ENCODE assay signal across 8 cellular contexts in the genomic region with DNA sequence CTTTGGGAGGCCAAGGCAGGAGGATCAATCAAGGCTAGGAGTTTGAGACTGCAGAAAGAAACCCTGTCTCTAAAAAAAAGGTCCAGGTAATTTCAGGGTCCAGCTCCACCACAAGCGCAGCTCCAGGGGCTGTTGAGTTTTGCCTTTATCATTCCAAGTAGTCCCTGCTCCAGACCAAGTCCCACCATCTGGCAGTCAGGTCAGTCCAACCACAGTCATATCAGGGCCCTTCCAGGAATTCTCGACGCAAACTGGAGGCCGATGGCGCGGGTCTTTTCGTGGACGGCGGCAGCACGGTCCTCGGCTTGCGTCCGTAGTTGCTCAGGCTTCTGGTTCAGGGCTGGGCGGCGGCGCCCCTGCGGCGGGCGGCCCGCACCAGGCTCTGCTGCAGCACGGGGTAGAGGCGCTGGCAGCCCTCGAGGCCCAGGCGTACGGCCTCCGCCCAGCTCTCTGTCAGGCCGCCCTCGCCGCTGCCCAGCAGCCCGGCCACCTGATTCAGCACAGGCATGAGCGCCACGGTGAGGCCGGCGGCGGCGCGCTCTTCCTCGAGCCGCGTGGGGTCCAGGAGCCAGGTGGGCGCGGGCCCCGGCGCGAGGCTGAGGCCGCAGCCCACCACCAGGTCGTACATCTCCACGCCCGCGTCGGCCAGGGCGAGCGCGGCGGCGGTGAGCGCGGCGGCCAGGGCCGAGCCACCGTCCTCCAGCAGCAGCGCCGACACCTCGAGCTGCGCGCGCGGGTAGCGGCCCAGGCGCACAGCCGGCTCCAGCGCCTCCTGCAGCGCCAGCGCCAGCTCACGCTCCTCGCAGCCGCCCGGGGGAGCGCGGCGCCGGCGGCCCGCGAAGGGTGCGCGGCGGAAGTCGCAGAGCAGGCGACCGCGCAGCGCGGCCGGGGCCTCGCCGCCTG. TPM values are rescaled to one million over a fixed set of nuclear protein-coding genes. Genes with fewer than 3 reads are reported as not detected.
A peak's percentile ranks its signal among the peaks of the same experiment; 100 is the strongest.
DNase-seq lines count a peak whose midpoint lies in the region; ATAC-seq and TF ChIP-seq lines count a peak whose summit lies in the region.

No MANE protein-coding gene starts in this region.

- in situ Hi-C loops in Caki2 (cut with HindIII; ENCODE audit: low pct_unique_long_range_greater_than_20kb, low sequenced_read_pairs): no loop called here

- ATAC-seq in GM19463 (IDR thresholded peaks at IDR 0.05; ENCODE audit: unreplicated experiment) (peak; percentile 44), HG03520 (IDR thresholded peaks at IDR 0.05; ENCODE audit: unreplicated experiment) (peak; percentile 30)
- peak; percentile 75 for ATAC-seq in stimulated activated effector memory CD8-positive, alpha-beta T cell treated with anti-CD3 and anti-CD28 coated beads, Interleukin-12 subunit alpha, Interleukin-12 subunit beta, amount 100 ng/mL, for 72 hours

- peak in 1 of 2 donors; percentile 43 for TF ChIP-seq RAD21 in liver (IDR thresholded peaks at IDR 0.05)

- H3K4me3 Mint-ChIP-seq in T-helper 1 cell treated with Interleukin-12 subunit alpha and Interleukin-12 subunit beta and Interleukin-4 antibody, amounts not matched to agents 30 μg/mL and 1 μg/mL, for 36 hours: peak overlapping the region; percentile 80
- H3K4me3 Mint-ChIP-seq in stimulated activated effector memory CD8-positive, alpha-beta T cell treated with anti-CD3 and anti-CD28 coated beads, Interleukin-12 subunit alpha, Interleukin-12 subunit beta, amount 100 ng/mL, for 72 hours: peak overlapping the region; percentile 82

- peak overlapping the region; percentile 80 for H3K27ac ChIP-seq in colonic mucosa
- peak overlapping the region; percentile 76 to 78 for H3K27ac ChIP-seq in liver (ENCODE audit: low read depth in 1 of 2, low read length in 2 of 2)

- intact Hi-C loops in colonic mucosa (cut with DNase I): loop anchor here (10.0 kb wide), 1 partner anchor 86 kb away; no protein-coding TSS in a partner anchor

- H3K4me1 ChIP-seq in colonic mucosa: peaks cover 6% of the 10 kb centered on the region
- peaks cover 6 to 16% (median 13%) of the 10 kb centered on the region in 4 donors for H3K4me1 ChIP-seq in liver (ENCODE audit: control insufficient read depth in 4 of 4, insufficient read depth in 4 of 4, low read length in 3 of 4)

- no peaks in the 10 kb centered on the region for H3K27me3 Mint-ChIP-seq in T-helper 1 cell treated with Interleukin-12 subunit alpha and Interleukin-12 subunit beta and Interleukin-4 antibody, amounts not matched to agents 30 μg/mL and 1 μg/mL, for 36 hours (ENCODE audit: low read depth)

- H3K9me3 Mint-ChIP-seq in T-helper 1 cell treated with Interleukin-12 subunit alpha and Interleukin-12 subunit beta and Interleukin-4 antibody, amounts not matched to agents 30 μg/mL and 1 μg/mL, for 36 hours: no peaks in the 10 kb centered on the region
- no peaks in the 10 kb centered on the region for H3K9me3 Mint-ChIP-seq in stimulated activated effector memory CD8-positive, alpha-beta T cell treated with anti-CD3 and anti-CD28 coated beads, Interleukin-12 subunit alpha, Interleukin-12 subunit beta, amount 100 ng/mL, for 72 hours

- TF ChIP-seq CTCF in colonic mucosa (IDR thresholded peaks at IDR 0.05): no peak
- no peak for TF ChIP-seq CTCF in liver (IDR thresholded peaks at IDR 0.05; ENCODE audit: low read depth, low read length, missing input control)

- peak overlapping the region; percentile 65 for H3K27ac Mint-ChIP-seq in T-helper 1 cell treated with Interleukin-12 subunit alpha and Interleukin-12 subunit beta and Interleukin-4 antibody, amounts not matched to agents 30 μg/mL and 1 μg/mL, for 36 hours
- H3K27ac Mint-ChIP-seq in stimulated activated effector memory CD8-positive, alpha-beta T cell treated with anti-CD3 and anti-CD28 coated beads, Interleukin-12 subunit alpha, Interleukin-12 subunit beta, amount 100 ng/mL, for 72 hours: peak overlapping the region; percentile 85

- H3K36me3 Mint-ChIP-seq in T-helper 1 cell treated with Interleukin-12 subunit alpha and Interleukin-12 subunit beta and Interleukin-4 antibody, amounts not matched to agents 30 μg/mL and 1 μg/mL, for 36 hours (ENCODE audit: low read depth): peaks cover 22% of the 10 kb centered on the region
- H3K36me3 Mint-ChIP-seq in stimulated activated effector memory CD8-positive, alpha-beta T cell treated with anti-CD3 and anti-CD28 coated beads, Interleukin-12 subunit alpha, Interleukin-12 subunit beta, amount 100 ng/mL, for 72 hours: peaks cover 87% of the 10 kb centered on the region

- under 1% methylated on average over 97 of the region's 97 CpGs for WGBS in liver

- H3K4me3 ChIP-seq in colonic mucosa (peak overlapping the region; percentile 69), liver (ENCODE audit: low read depth in 1 of 3, low read length in 3 of 3) (peak overlapping the region; percentile 49 to 97 (median 84))

- H3K27me3 ChIP-seq in colonic mucosa (no peaks in the 10 kb centered on the region), liver (ENCODE audit: control insufficient read depth in 4 of 4, insufficient read depth in 4 of 4, low read length in 3 of 4) (no peaks in the 10 kb centered on the region)

- DNase-seq in Caki2 (ENCODE audit: low read depth): peak; percentile 73
- DNase-seq in colonic mucosa: peak; percentile 52
- DNase-seq in stimulated activated effector memory CD8-positive, alpha-beta T cell treated with anti-CD3 and anti-CD28 coated beads, Interleukin-12 subunit alpha, Interleukin-12 subunit beta, amount 100 ng/mL, for 72 hours (ENCODE audit: low spot score in 2 of 2): peak; percentile 22 to 74
- no peak for DNase-seq in OCI-M2 (lab: John Stamatoyannopoulos, UW; ENCODE audit: unreplicated experiment)

- no peaks in the 10 kb centered on the region for H3K9me3 ChIP-seq in colonic mucosa
- no peaks in the 10 kb centered on the region for H3K9me3 ChIP-seq in liver (ENCODE audit: control insufficient read depth in 4 of 4, low read length in 3 of 4)

- H3K4me1 Mint-ChIP-seq in T-helper 1 cell treated with Interleukin-12 subunit alpha and Interleukin-12 subunit beta and Interleukin-4 antibody, amounts not matched to agents 30 μg/mL and 1 μg/mL, for 36 hours (ENCODE audit: low read depth): peaks cover 12% of the 10 kb centered on the region
- peaks cover 16% of the 10 kb centered on the region for H3K4me1 Mint-ChIP-seq in stimulated activated effector memory CD8-positive, alpha-beta T cell treated with anti-CD3 and anti-CD28 coated beads, Interleukin-12 subunit alpha, Interleukin-12 subunit beta, amount 100 ng/mL, for 72 hours

- H3K36me3 ChIP-seq in colonic mucosa (peaks cover 6% of the 10 kb centered on the region), liver (ENCODE audit: control insufficient read depth in 4 of 4, insufficient read depth in 3 of 4, low read depth in 1 of 4, low read length in 3 of 4) (peaks cover 23 to 37% (median 26%) of the 10 kb centered on the region in 4 donors)

- H3K9ac ChIP-seq in colonic mucosa (ENCODE audit: low read depth in 2 of 2, low read length in 2 of 2): peak overlapping the region; percentile 71 to 81
- peak overlapping the region; percentile 66 to 71 for H3K9ac ChIP-seq in liver (ENCODE audit: low read depth in 1 of 2, low read length in 2 of 2)

TF ChIP-seq in liver, 16 proteins besides CTCF, POLR2A, EP300 and RAD21 (continues in another document):
- TF ChIP-seq FOXA2 (IDR thresholded peaks at IDR 0.05): no peak
- no peak for TF ChIP-seq RXRA (IDR thresholded peaks at IDR 0.05)
- TF ChIP-seq, protein P1, sequence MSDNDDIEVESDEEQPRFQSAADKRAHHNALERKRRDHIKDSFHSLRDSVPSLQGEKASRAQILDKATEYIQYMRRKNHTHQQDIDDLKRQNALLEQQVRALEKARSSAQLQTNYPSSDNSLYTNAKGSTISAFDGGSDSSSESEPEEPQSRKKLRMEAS (IDR thresholded peaks at IDR 0.05): no peak
- TF ChIP-seq, protein P2, sequence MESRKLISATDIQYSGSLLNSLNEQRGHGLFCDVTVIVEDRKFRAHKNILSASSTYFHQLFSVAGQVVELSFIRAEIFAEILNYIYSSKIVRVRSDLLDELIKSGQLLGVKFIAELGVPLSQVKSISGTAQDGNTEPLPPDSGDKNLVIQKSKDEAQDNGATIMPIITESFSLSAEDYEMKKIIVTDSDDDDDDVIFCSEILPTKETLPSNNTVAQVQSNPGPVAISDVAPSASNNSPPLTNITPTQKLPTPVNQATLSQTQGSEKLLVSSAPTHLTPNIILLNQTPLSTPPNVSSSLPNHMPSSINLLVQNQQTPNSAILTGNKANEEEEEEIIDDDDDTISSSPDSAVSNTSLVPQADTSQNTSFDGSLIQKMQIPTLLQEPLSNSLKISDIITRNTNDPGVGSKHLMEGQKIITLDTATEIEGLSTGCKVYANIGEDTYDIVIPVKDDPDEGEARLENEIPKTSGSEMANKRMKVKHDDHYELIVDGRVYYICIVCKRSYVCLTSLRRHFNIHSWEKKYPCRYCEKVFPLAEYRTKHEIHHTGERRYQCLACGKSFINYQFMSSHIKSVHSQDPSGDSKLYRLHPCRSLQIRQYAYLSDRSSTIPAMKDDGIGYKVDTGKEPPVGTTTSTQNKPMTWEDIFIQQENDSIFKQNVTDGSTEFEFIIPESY (IDR thresholded peaks at IDR 0.05): no peak
- TF ChIP-seq YY1 (IDR thresholded peaks at IDR 0.05): no peak
- no peak for TF ChIP-seq JUND (IDR thresholded peaks at IDR 0.05)
- no peak for TF ChIP-seq HNF4A (conservative IDR thresholded peaks at IDR 0.05)

RNA-seq across cellular contexts. Expression of a gene that starts 0.7 kb away (rescaled TPM):
- total RNA-seq in Caki2 (2014; rRNA removed; shearing (Covaris generic); ENCODE audit: low replicate concordance): 21.8 and 25.4 TPM in 2 replicates
- total RNA-seq in colonic mucosa: 10 to 100 TPM; 12.2 to 20.0 TPM
- total RNA-seq in liver: 10 to 100 TPM; 13.1 to 16.4 TPM
- polyA plus RNA-seq in liver: 1 to 10 TPM; 3.7 to 4.9 TPM

RNA-seq across cellular contexts. Expression of a gene that starts 38.3 kb away (rescaled TPM):
- 163 and 170 TPM in 2 replicates for total RNA-seq in Caki2 (2014; rRNA removed; shearing (Covaris generic); ENCODE audit: low replicate concordance)
- total RNA-seq in colonic mucosa (10 to 100 TPM; 45.3 to 97.8 TPM), liver (100 to 1,000 TPM in 1 of 2 donors, 10 to 100 TPM in 1; 54.1 to 121 TPM)
- 10 to 100 TPM; 53.7 to 73.9 TPM for polyA plus RNA-seq in liver

RNA-seq across cellular contexts. Expression of a gene that starts 48.0 kb away (rescaled TPM):
- 58.0 and 68.1 TPM in 2 replicates for total RNA-seq in Caki2 (2014; rRNA removed; shearing (Covaris generic); ENCODE audit: low replicate concordance)
- 10 to 100 TPM; 22.3 to 25.6 TPM for total RNA-seq in colonic mucosa
- total RNA-seq in liver: 10 to 100 TPM; 11.3 to 16.2 TPM
- polyA plus RNA-seq in liver: 10 to 100 TPM; 16.7 to 21.4 TPM
